Comparison of ENCODE assay signal across 12 cellular contexts in genomic region chr2:200300650-200301314, GRCh38. TPM values are rescaled to one million over a fixed set of nuclear protein-coding genes. Genes with fewer than 3 reads are reported as not detected.
A peak's percentile ranks its signal among the peaks of the same experiment; 100 is the strongest.
DNase-seq lines count a peak whose midpoint lies in the region; ATAC-seq and TF ChIP-seq lines count a peak whose summit lies in the region.
"Had no signal": no experiment of that assay in that cellular context is flagged by ENCODE, and none has a peak within 500 bp of the region (broad histone marks: within the 10 kb centered on the region; RNA-seq: fewer than 3 reads in every experiment).

No MANE protein-coding gene starts in this region.

- H3K9me3 ChIP-seq in IMR-90 (ENCODE audit: control insufficient read depth, insufficient read depth, low read length) (no peaks in the 10 kb centered on the region), liver (ENCODE audit: control insufficient read depth in 4 of 4, low read length in 3 of 4) (no peaks in the 10 kb centered on the region)

- no peak overlapping the region for H3K56ac ChIP-seq in IMR-90 (ENCODE audit: extremely low read depth, insufficient read depth, low read length)

- no peak for TF ChIP-seq CTCF in IMR-90 (conservative IDR thresholded peaks at IDR 0.05; ENCODE audit: low read depth, low read length)
- no peak for TF ChIP-seq CTCF in cardiac fibroblast (IDR thresholded peaks at IDR 0.05; ENCODE audit: low read depth, low read length)
- TF ChIP-seq CTCF in liver (IDR thresholded peaks at IDR 0.05; ENCODE audit: low read depth, low read length, missing input control): no peak

- H3K9ac ChIP-seq in IMR-90 (ENCODE audit: low read depth, low read length) (no peak overlapping the region), liver (ENCODE audit: low read depth in 1 of 2, low read length in 2 of 2) (no peak overlapping the region)

- peaks cover 0 to 24% of the 10 kb centered on the region in 2 experiments; a peak in 2 of 4 replicates for H3K79me1 ChIP-seq in IMR-90 (ENCODE audit: low read depth in 1 of 2, low read length in 2 of 2)

- H2AK5ac ChIP-seq in IMR-90 (ENCODE audit: low read depth, low read length): peak overlapping the region; percentile 80; the same call in 1 of the 2 replicates

- H2BK120ac ChIP-seq in IMR-90 (ENCODE audit: low read depth, low read length): peak overlapping the region; percentile 60; the same call in 1 of the 2 replicates

- H3K4me2 ChIP-seq in IMR-90 (ENCODE audit: low read depth, low read length): peak overlapping the region; percentile 33

- H4K8ac ChIP-seq in IMR-90 (ENCODE audit: low read depth in 2 of 2, low read length in 2 of 2): peak overlapping the region in 1 of 2 experiments; percentile 57; a peak in 2 of 4 replicates

- H3K4me1 ChIP-seq in IMR-90 (ENCODE audit: control insufficient read depth, insufficient read depth, low read length): peaks cover 15% of the 10 kb centered on the region
- H3K4me1 ChIP-seq in liver (ENCODE audit: control insufficient read depth in 4 of 4, insufficient read depth in 4 of 4, low read length in 3 of 4): peaks cover 1 to 9% (median 5%) of the 10 kb centered on the region in 4 donors

- H3K27me3 ChIP-seq in IMR-90 (ENCODE audit: control insufficient read depth, insufficient read depth, low read length) (no peaks in the 10 kb centered on the region), liver (ENCODE audit: control insufficient read depth in 4 of 4, insufficient read depth in 4 of 4, low read length in 3 of 4) (no peaks in the 10 kb centered on the region)

- no peak overlapping the region for H3K23ac ChIP-seq in IMR-90 (ENCODE audit: low read depth, low read length)

- peak overlapping the region; percentile 82 for H3K18ac ChIP-seq in IMR-90 (ENCODE audit: low read depth, low read length)

- intact Hi-C loops in IMR-90 (cut with micrococcal nuclease): no loop called here

- no peaks in the 10 kb centered on the region for H4K20me1 ChIP-seq in IMR-90 (ENCODE audit: insufficient read depth, low read length)

- H3K36me3 ChIP-seq in IMR-90 (ENCODE audit: control insufficient read depth, insufficient read depth, low read length) (no peaks in the 10 kb centered on the region), liver (ENCODE audit: control insufficient read depth in 4 of 4, insufficient read depth in 3 of 4, low read depth in 1 of 4, low read length in 3 of 4) (no peaks in the 10 kb centered on the region)

- WGBS in IMR-90 (ENCODE audit: extremely low coverage in 2 of 2, insufficient read length in 1 of 2), 2 experiments: 20% methylated on average over 2 of the region's 4 CpGs; no CpG with 5 or more reads in 1 of the 2 experiments
- WGBS in liver: 85% methylated on average over 4 of the region's 4 CpGs

- H2AFZ ChIP-seq in IMR-90 (replicated peaks; ENCODE audit: low read length, poor library complexity): no peak overlapping the region

- H3K9me1 ChIP-seq in IMR-90 (ENCODE audit: insufficient read depth, low read length): peaks cover 15% of the 10 kb centered on the region; the same call in 1 of the 2 replicates

- peak overlapping the region; percentile 58 for H3K14ac ChIP-seq in IMR-90 (replicated peaks; ENCODE audit: low read depth, low read length)

- no peak overlapping the region for H2AK9ac ChIP-seq in IMR-90 (replicated peaks; ENCODE audit: low read depth, low read length, poor library complexity)

- H3K4ac ChIP-seq in IMR-90 (ENCODE audit: low read depth, low read length): peak overlapping the region; percentile 51

- H4K5ac ChIP-seq in IMR-90 (ENCODE audit: low read depth, low read length): peak overlapping the region; percentile 75; the same call in 1 of the 2 replicates

- in situ Hi-C loops in IMR-90 (cut with MboI; ENCODE audit: low sequenced_read_pairs): loop anchor here (10.0 kb wide), 1 partner anchor 316 kb away; no protein-coding TSS in a partner anchor

- no peak for TF ChIP-seq POLR2A in IMR-90 (IDR thresholded peaks at IDR 0.05; ENCODE audit: low read depth, low read length)

- POLR2A ChIA-PET in IMR-90 (lab: Charles Lee; ENCODE audit: unreplicated experiment): no interaction called here

- CTCF ChIA-PET in IMR-90 (lab: Yijun Ruan, JAX): interaction anchor here (0.8 kb wide), 1 partner anchor 180 kb away, joined by 4 read pairs; no protein-coding TSS in a partner anchor

- peak overlapping the region; percentile 57; the same call in 1 of the 2 replicates for H3K27ac ChIP-seq in IMR-90 (ENCODE audit: insufficient read depth, low read length)
- no peak overlapping the region for H3K27ac ChIP-seq in liver (ENCODE audit: low read depth in 1 of 2, low read length in 2 of 2)
- H3K27ac ChIP-seq: coronary artery had no signal

- H3K4me3 ChIP-seq in IMR-90 (ENCODE audit: insufficient read depth, low read depth, low read length): no peak overlapping the region
- H3K4me3 ChIP-seq in cardiac fibroblast (replicated peaks in 1 of 2; ENCODE audit: low read depth in 2 of 2, low read length in 2 of 2): no peak overlapping the region
- H3K4me3 ChIP-seq in liver (ENCODE audit: low read depth in 1 of 3, low read length in 3 of 3): no peak overlapping the region
- H3K4me3 ChIP-seq: coronary artery had no signal

- H2BK5ac ChIP-seq in IMR-90 (ENCODE audit: low read depth, low read length, poor library complexity, severe bottlenecking): peak overlapping the region; percentile 33

- no TSS peak for BruUV-seq in IMR-90 (replicated peaks; lab: Mats Ljungman, UMichigan)

- H2BK15ac ChIP-seq in IMR-90 (ENCODE audit: low read depth, low read length): peak overlapping the region; percentile 66; the same call in 1 of the 3 replicates

- H2BK20ac ChIP-seq in IMR-90 (ENCODE audit: low read depth, low read length): peak overlapping the region; percentile 50

- ATAC-seq in IMR-90 (ENCODE audit: low read depth) (peak; percentile 43; the same call in 1 of the 2 replicates), HG03571 (IDR thresholded peaks at IDR 0.05; ENCODE audit: unreplicated experiment) (no peak), HG03280 (IDR thresholded peaks at IDR 0.05; ENCODE audit: unreplicated experiment) (no peak)

- TF ChIP-seq RAD21 in IMR-90 (IDR thresholded peaks at IDR 0.05; ENCODE audit: low read length): no peak
- TF ChIP-seq RAD21 in liver (IDR thresholded peaks at IDR 0.05): no peak

- dilution Hi-C loops in IMR-90 (cut with HindIII; ENCODE audit: low sequenced_read_pairs, unreplicated experiment): no loop called here

- no peak overlapping the region for H4K91ac ChIP-seq in IMR-90 (ENCODE audit: insufficient read depth, low read depth, low read length)

- DNase-seq in DMS 273 treated with DMSO at 0.1 percent for 48 hours (lab: John Stamatoyannopoulos, UW) (peak; percentile 15), IMR-90 (peak; percentile 76), cardiac fibroblast (ENCODE audit: low read depth in 2 of 2) (peak; percentile 53 to 68), CD1c-positive myeloid dendritic cell (ENCODE audit: extremely low spot score) (no peak), MV-4-11 (lab: John Stamatoyannopoulos, UW) (no peak)
- DNase-seq: CD4-positive, alpha-beta memory T cell; NCI-H1092; stimulated activated CD4-positive, alpha-beta T cell treated with anti-CD3 and anti-CD28 coated beads, Interleukin-2, amount 100 ng/mL, for 24 hours had no signal

TF ChIP-seq in IMR-90, 13 proteins besides CTCF, POLR2A, EP300 and RAD21:
- TF ChIP-seq RCOR1 (IDR thresholded peaks at IDR 0.05; ENCODE audit: insufficient replicate concordance, low read length) (no peak), FOS (IDR thresholded peaks at IDR 0.05; ENCODE audit: low read depth, low read length) (peak; percentile 23; the same call in 1 of the 2 replicates)

TF ChIP-seq in liver, 16 proteins besides CTCF, POLR2A, EP300 and RAD21:
- TF ChIP-seq ZBTB33 (IDR thresholded peaks at IDR 0.05) (no peak), NR2F2 (IDR thresholded peaks at IDR 0.05) (peak; percentile 91)

RNA-seq across cellular contexts. Expression of gene SPATS2L, which starts 5.7 kb away (rescaled TPM):
- total RNA-seq in IMR-90 (2012; rRNA removed) (118 and 145 TPM in 2 replicates), liver (10 to 100 TPM; 31.4 to 46.9 TPM)
- polyA plus RNA-seq in IMR-90 (2012; rRNA removed) (155 and 175 TPM in 2 replicates), liver (10 to 100 TPM; 37.8 to 49.9 TPM)
- polyA plus RNA-seq in IMR-90 (2012; cell fraction: cytosol; rRNA removed): 85.4 and 86.8 TPM in 2 replicates
- 65.5 and 124 TPM in 2 replicates for polyA plus RNA-seq in IMR-90 (2012; cell fraction: nucleus; rRNA removed; ENCODE audit: low replicate concordance)

Comparison
In these comparisons a context has a peak if more than half of its experiments do, and no peak if none do; other contexts are left out.
1. DNase-seq: peak in DMS 273 treated with DMSO at 0.1 percent for 48 hours (single experiment), IMR-90 (single experiment) and cardiac fibroblast (2 of 2); none in CD1c-positive myeloid dendritic cell (single experiment) and MV-4-11 (single experiment).